Comparison of ENCODE assay signal across 9 cellular contexts in the genomic region with DNA sequence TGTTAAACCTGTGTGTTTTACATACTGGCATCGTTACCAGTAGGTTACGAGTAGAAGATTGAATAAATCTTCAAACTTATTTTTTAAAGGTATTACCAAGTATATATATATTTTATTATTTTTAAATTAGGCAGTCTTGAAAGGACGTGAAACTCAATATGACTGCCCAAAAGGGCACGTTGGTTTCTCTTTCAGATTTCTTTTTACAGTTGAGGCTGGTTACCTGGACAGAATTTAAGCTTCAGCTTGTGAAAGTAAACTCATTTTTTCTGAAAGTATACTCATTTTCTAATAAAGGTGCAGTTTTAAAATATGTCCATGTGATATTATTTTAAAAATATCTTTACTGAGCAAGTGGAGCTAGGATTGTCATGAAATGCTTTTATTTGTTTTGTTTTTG. TPM values are rescaled to one million over a fixed set of nuclear protein-coding genes. Genes with fewer than 3 reads are reported as not detected.
A peak's percentile ranks its signal among the peaks of the same experiment; 100 is the strongest.
DNase-seq lines count a peak whose midpoint lies in the region; ATAC-seq and TF ChIP-seq lines count a peak whose summit lies in the region.
"Had no signal": no experiment of that assay in that cellular context is flagged by ENCODE, and none has a peak within 500 bp of the region (broad histone marks: within the 10 kb centered on the region; RNA-seq: fewer than 3 reads in every experiment).

No MANE protein-coding gene starts in this region.

- H2AFZ ChIP-seq in PC-3 (ENCODE audit: low read length) = no peak overlapping the region

- H3K27ac ChIP-seq in PC-3 (ENCODE audit: low read length) = no peak overlapping the region

- H3K4me3 ChIP-seq in Caco-2 (ENCODE audit: low read depth, low read length) (peak overlapping the region; percentile 69), PC-3 (ENCODE audit: low read length) (peak overlapping the region; percentile 99)

- no peaks in the 10 kb centered on the region for H3K36me3 Mint-ChIP-seq in Caco-2 (ENCODE audit: insufficient read depth, unreplicated experiment)
- no peaks in the 10 kb centered on the region for H3K36me3 Mint-ChIP-seq in endothelial cell (ENCODE audit: low read depth, unreplicated experiment)
- H3K36me3 Mint-ChIP-seq in osteocyte (ENCODE audit: unreplicated experiment) = peaks cover 8% of the 10 kb centered on the region

- H3K9ac ChIP-seq in PC-3 (ENCODE audit: low read length) = peak overlapping the region; percentile 94; the same call in 1 of the 2 replicates

- H3K9me3 Mint-ChIP-seq in Caco-2 (ENCODE audit: unreplicated experiment) = no peaks in the 10 kb centered on the region
- no peaks in the 10 kb centered on the region for H3K9me3 Mint-ChIP-seq in endothelial cell (ENCODE audit: unreplicated experiment)
- H3K9me3 Mint-ChIP-seq in osteocyte (ENCODE audit: unreplicated experiment) = no peaks in the 10 kb centered on the region

- H3K4me1 Mint-ChIP-seq in Caco-2 (ENCODE audit: low read depth, unreplicated experiment) = no peaks in the 10 kb centered on the region
- H3K4me1 Mint-ChIP-seq in endothelial cell (ENCODE audit: unreplicated experiment) = peaks cover 6% of the 10 kb centered on the region
- H3K4me1 Mint-ChIP-seq in osteocyte (ENCODE audit: unreplicated experiment) = peaks cover 13% of the 10 kb centered on the region

- H3K4me1 ChIP-seq in Caco-2 = peaks cover 10% of the 10 kb centered on the region
- peaks cover 22% of the 10 kb centered on the region for H3K4me1 ChIP-seq in PC-3 (ENCODE audit: insufficient read depth, low read length)

- no peak for DNase-seq in Caco-2
- no peak for DNase-seq in PC-3
- DNase-seq in endothelial cell (ENCODE audit: low spot score) = no peak
- DNase-seq in osteocyte (ENCODE audit: extremely low spot score, unreplicated experiment) = no peak
- DNase-seq in SIG-M5 (lab: John Stamatoyannopoulos, UW) = no peak
- no peak for DNase-seq in stimulated activated CD4-positive, alpha-beta T cell treated with anti-CD3 and anti-CD28 coated beads, Interleukin-2, amount 100 ng/mL, for 48 hours

- H3K79me2 ChIP-seq in PC-3 (ENCODE audit: low read length) = peaks cover 64% of the 10 kb centered on the region

- H3K9me2 ChIP-seq in PC-3 (replicated peaks; ENCODE audit: low read length) = no peaks in the 10 kb centered on the region

- TF ChIP-seq CTCF in Caco-2 (IDR thresholded peaks at IDR 0.05; ENCODE audit: insufficient read depth in 1 of 2, low read depth in 1 of 2, low read length in 1 of 2, severe bottlenecking in 1 of 2, unreplicated experiment in 1 of 2) (no peak), PC-3 (conservative IDR thresholded peaks at IDR 0.05; ENCODE audit: low read depth, low read length) (no peak), endothelial cell (IDR thresholded peaks at IDR 0.05; ENCODE audit: unreplicated experiment) (no peak), osteocyte (IDR thresholded peaks at IDR 0.05) (no peak)

- no peaks in the 10 kb centered on the region for H3K27me3 Mint-ChIP-seq in Caco-2 (ENCODE audit: insufficient read depth, unreplicated experiment)
- H3K27me3 Mint-ChIP-seq in endothelial cell (ENCODE audit: unreplicated experiment) = peaks cover 9% of the 10 kb centered on the region
- no peaks in the 10 kb centered on the region for H3K27me3 Mint-ChIP-seq in osteocyte (ENCODE audit: unreplicated experiment)

- no peaks in the 10 kb centered on the region for H3K9me3 ChIP-seq in Caco-2
- no peaks in the 10 kb centered on the region for H3K9me3 ChIP-seq in PC-3 (ENCODE audit: low read length)

- H3K36me3 ChIP-seq in Caco-2 (ENCODE audit: control insufficient read depth, insufficient read depth, low read length) = no peaks in the 10 kb centered on the region
- H3K36me3 ChIP-seq in PC-3 (ENCODE audit: low read depth, low read length) = no peaks in the 10 kb centered on the region

- H3K4me3 Mint-ChIP-seq in Caco-2 (ENCODE audit: unreplicated experiment) (peak overlapping the region; percentile 96), endothelial cell (ENCODE audit: unreplicated experiment) (peak overlapping the region; percentile 93), osteocyte (ENCODE audit: unreplicated experiment) (peak overlapping the region; percentile 92)

- peaks cover 34% of the 10 kb centered on the region for H4K20me1 ChIP-seq in PC-3 (ENCODE audit: low read length)

- intact Hi-C loops in Caco-2 (cut with micrococcal nuclease; ENCODE audit: unreplicated experiment) (no loop called here), PC-3 (cut with micrococcal nuclease) (loop anchor here (10.0 kb wide), 1 partner anchor 271 kb away; a partner anchor contains a TSS)

- H3F3A ChIP-seq in PC-3 (ENCODE audit: low read length, unreplicated experiment) = no peaks in the 10 kb centered on the region

- CTCF ChIA-PET in Caco-2 (lab: Charles Lee) (interaction anchor here (0.5 kb wide), 1 partner anchor 103 kb away, joined by 3 read pairs; no protein-coding TSS in a partner anchor), PC-3 (lab: Charles Lee) (interaction anchor here (0.5 kb wide), 1 partner anchor 49 kb away, joined by 5 read pairs; no protein-coding TSS in a partner anchor)

- H3K27ac Mint-ChIP-seq in Caco-2 (ENCODE audit: unreplicated experiment) = no peak overlapping the region
- H3K27ac Mint-ChIP-seq in endothelial cell (ENCODE audit: unreplicated experiment) = no peak overlapping the region
- H3K27ac Mint-ChIP-seq in osteocyte (ENCODE audit: unreplicated experiment) = peak overlapping the region; percentile 93

- ATAC-seq in PC-3 = no peak
- ATAC-seq in GM19397 (IDR thresholded peaks at IDR 0.05; ENCODE audit: unreplicated experiment) = no peak
- no peak for ATAC-seq in HG03469 (IDR thresholded peaks at IDR 0.05; ENCODE audit: unreplicated experiment)

- POLR2A ChIA-PET in Caco-2 (lab: Charles Lee) (no interaction called here), PC-3 (lab: Charles Lee; ENCODE audit: unreplicated experiment) (interaction anchor here (0.6 kb wide), 1 partner anchor 57 kb away, joined by 4 read pairs; no protein-coding TSS in a partner anchor)

- BruUV-seq in Caco-2 (replicated peaks; lab: Mats Ljungman, UMichigan) = no TSS peak
- no TSS peak for BruUV-seq in PC-3 (replicated peaks; lab: Mats Ljungman, UMichigan)

- peak overlapping the region; percentile 89 for H3K4me2 ChIP-seq in PC-3 (ENCODE audit: low read length)

- H3K27me3 ChIP-seq in Caco-2 (replicated peaks; ENCODE audit: control insufficient read depth, insufficient read depth, low read length) (no peaks in the 10 kb centered on the region), PC-3 (ENCODE audit: low read length) (no peaks in the 10 kb centered on the region)

RNA-seq across cellular contexts. Expression of a gene that starts 1.7 kb away (rescaled TPM):
- total RNA-seq in Caco-2 (2022) = 82.7 and 85.1 TPM in 2 replicates
- 43.6 and 44.2 TPM in 2 replicates for total RNA-seq in PC-3 (2014; rRNA removed)
- total RNA-seq in endothelial cell (ENCODE audit: unreplicated experiment) = 93.8 TPM
- 84.7 and 86.9 TPM in 2 replicates for total RNA-seq in osteocyte

RNA-seq across cellular contexts. Expression of a gene that starts 12.0 kb away (rescaled TPM):
- total RNA-seq in Caco-2 (2022) = not detected in 2 replicates
- not detected in 2 replicates for total RNA-seq in PC-3 (2014; rRNA removed)
- not detected for total RNA-seq in endothelial cell (ENCODE audit: unreplicated experiment)
- total RNA-seq in osteocyte = not detected in 2 replicates
- total RNA-seq: renal cortical epithelial cell had no signal
